ENCODE assay signal across 8 cellular contexts in genomic region chr9:94084314-94084713, GRCh38. TPM values are rescaled to one million over a fixed set of nuclear protein-coding genes. Genes with fewer than 3 reads are reported as not detected.
DNase-seq lines count a peak whose midpoint lies in the region; ATAC-seq and TF ChIP-seq lines count a peak whose summit lies in the region.

A gene with protein sequence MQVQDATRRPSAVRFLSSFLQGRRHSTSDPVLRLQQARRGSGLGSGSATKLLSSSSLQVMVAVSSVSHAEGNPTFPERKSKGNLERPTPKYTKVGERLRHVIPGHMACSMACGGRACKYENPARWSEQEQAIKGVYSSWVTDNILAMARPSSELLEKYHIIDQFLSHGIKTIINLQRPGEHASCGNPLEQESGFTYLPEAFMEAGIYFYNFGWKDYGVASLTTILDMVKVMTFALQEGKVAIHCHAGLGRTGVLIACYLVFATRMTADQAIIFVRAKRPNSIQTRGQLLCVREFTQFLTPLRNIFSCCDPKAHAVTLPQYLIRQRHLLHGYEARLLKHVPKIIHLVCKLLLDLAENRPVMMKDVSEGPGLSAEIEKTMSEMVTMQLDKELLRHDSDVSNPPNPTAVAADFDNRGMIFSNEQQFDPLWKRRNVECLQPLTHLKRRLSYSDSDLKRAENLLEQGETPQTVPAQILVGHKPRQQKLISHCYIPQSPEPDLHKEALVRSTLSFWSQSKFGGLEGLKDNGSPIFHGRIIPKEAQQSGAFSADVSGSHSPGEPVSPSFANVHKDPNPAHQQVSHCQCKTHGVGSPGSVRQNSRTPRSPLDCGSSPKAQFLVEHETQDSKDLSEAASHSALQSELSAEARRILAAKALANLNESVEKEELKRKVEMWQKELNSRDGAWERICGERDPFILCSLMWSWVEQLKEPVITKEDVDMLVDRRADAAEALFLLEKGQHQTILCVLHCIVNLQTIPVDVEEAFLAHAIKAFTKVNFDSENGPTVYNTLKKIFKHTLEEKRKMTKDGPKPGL (plus strand): TSS chr9:94084464. CDS start chr9:94084531, 67 bp downstream.

- intact Hi-C loops in Panc1 (cut with micrococcal nuclease; ENCODE audit: unreplicated experiment), result no loop called here

- H3K27me3 Mint-ChIP-seq in osteocyte (ENCODE audit: unreplicated experiment), result no peaks in the 10 kb centered on the region

- no TSS peak for BruUV-seq in Panc1 (replicated peaks; lab: Mats Ljungman, UMichigan)

- H3K4me3 Mint-ChIP-seq in osteocyte (ENCODE audit: unreplicated experiment), result peak within 1 kb of the TSS; percentile 51

- H3K4me1 Mint-ChIP-seq in osteocyte (ENCODE audit: unreplicated experiment), result peaks cover 29% of the 10 kb centered on the region

- H3K9me3 ChIP-seq in Panc1 (ENCODE audit: control insufficient read depth, insufficient read depth, low read depth, low read length), result no peaks in the 10 kb centered on the region

- H3K9me3 Mint-ChIP-seq in osteocyte (ENCODE audit: unreplicated experiment), result no peaks in the 10 kb centered on the region

- TF ChIP-seq CTCF in GM13976 (IDR thresholded peaks at IDR 0.05; ENCODE audit: borderline replicate concordance, control extremely low read depth, extremely low read depth, insufficient read depth, missing control alignments) (no peak), Panc1 (IDR thresholded peaks at IDR 0.05) (no peak), foreskin keratinocyte (conservative IDR thresholded peaks at IDR 0.05) (no peak), osteocyte (IDR thresholded peaks at IDR 0.05) (no peak)

- H3K27me3 ChIP-seq in Panc1 (ENCODE audit: control insufficient read depth, insufficient read depth, low read length), result no peaks in the 10 kb centered on the region
- H3K27me3 ChIP-seq in foreskin keratinocyte, result no peaks in the 10 kb centered on the region

- H3K4me1 ChIP-seq in Panc1 (ENCODE audit: control insufficient read depth, insufficient read depth, low read length), result peaks cover 3% of the 10 kb centered on the region; the same call in 1 of the 2 replicates
- H3K4me1 ChIP-seq in foreskin keratinocyte, result peaks cover 12% of the 10 kb centered on the region

- CTCF ChIA-PET in Panc1 (lab: Charles Lee), result no interaction called here

- H3K27ac Mint-ChIP-seq in osteocyte (ENCODE audit: unreplicated experiment), result peak within 1 kb of the TSS; percentile 76

- H3K36me3 Mint-ChIP-seq in osteocyte (ENCODE audit: unreplicated experiment), result peaks cover 19% of the 10 kb centered on the region

- ATAC-seq in Panc1, result no peak
- peak; percentile 47 for ATAC-seq in foreskin keratinocyte
- no peak for ATAC-seq in GM21528 (IDR thresholded peaks at IDR 0.05; ENCODE audit: low FRiP score, unreplicated experiment)
- no peak for ATAC-seq in HG03460 (IDR thresholded peaks at IDR 0.05; ENCODE audit: unreplicated experiment)

- H3K36me3 ChIP-seq in Panc1 (ENCODE audit: control insufficient read depth, insufficient read depth, low read length), result no peaks in the 10 kb centered on the region

- DNase-seq in GM13976 (ENCODE audit: low spot score), result peak; percentile 18
- no peak for DNase-seq in Panc1 (ENCODE audit: low read depth, low spot score)
- no peak for DNase-seq in foreskin keratinocyte
- no peak for DNase-seq in osteocyte (ENCODE audit: extremely low spot score, unreplicated experiment)
- no peak for DNase-seq in activated naive CD4-positive, alpha-beta T cell treated with Interleukin-2 at 50 U/mL for 16 hours
- DNase-seq in activated CD4-positive, CD25-positive, alpha-beta regulatory T cell (lab: John Stamatoyannopoulos, UW), result no peak

- peak within 1 kb of the TSS in 1 of 2 experiments; percentile 28; a peak in 2 of 4 replicates for H3K4me3 ChIP-seq in Panc1 (ENCODE audit: low read depth in 2 of 2, low read length in 2 of 2)

- no peak within 1 kb of the TSS; the same call in 1 of the 2 replicates for H3K27ac ChIP-seq in Panc1 (ENCODE audit: low read length)
- H3K27ac ChIP-seq in foreskin keratinocyte, result no peak within 1 kb of the TSS

- in situ Hi-C loops in GM13976 (cut with MboI; ENCODE audit: low sequenced_read_pairs, unreplicated experiment), result no loop called here
- in situ Hi-C loops in Panc1 (cut with HindIII; ENCODE audit: low pct_unique_long_range_greater_than_20kb, low sequenced_read_pairs), result no loop called here

- POLR2A ChIA-PET in Panc1 (lab: Charles Lee), result no interaction called here

RNA-seq across cellular contexts. Expression of the gene that starts here (rescaled TPM):
- total RNA-seq in Panc1 (2021; ENCODE audit: unreplicated experiment), result 10.6 TPM
- polyA plus RNA-seq in Panc1 (2012; ENCODE audit: insufficient read length), result 4.5 TPM
- 5.8 and 6.0 TPM in 2 replicates for total RNA-seq in foreskin keratinocyte
- polyA plus RNA-seq in foreskin keratinocyte, result 1.4 and 1.9 TPM in 2 replicates
- 9.9 and 11.5 TPM in 2 replicates for total RNA-seq in osteocyte
